Comparison of ENCODE assay signal across 18 cellular contexts in genomic region chr11:30527566-30527965, GRCh38. TPM values are rescaled to one million over a fixed set of nuclear protein-coding genes. Genes with fewer than 3 reads are reported as not detected.
DNase-seq lines count a peak whose midpoint lies in the region; ATAC-seq, FAIRE-seq and TF ChIP-seq lines count a peak whose summit lies in the region.
"Had no signal": no experiment of that assay in that cellular context is flagged by ENCODE, and none has a peak within 500 bp of the region (broad histone marks: within the 10 kb centered on the region; RNA-seq: fewer than 3 reads in every experiment).

No MANE protein-coding gene starts in this region.

- no peak for FAIRE-seq in K562 (lab: Jason Lieb, UNC)
- FAIRE-seq: GM12878, GM18507 had no signal

- no peak overlapping the region for H3K9ac ChIP-seq in K562 (ENCODE audit: insufficient read depth in 1 of 2, low read depth in 2 of 2, low read length in 2 of 2)
- H3K9ac ChIP-seq: BLaER1 treated with 17β-estradiol and CSF1 and Interleukin-3, amounts not matched to agents 10 nM and 100 nM had no signal

- TF ChIP-seq CTCF in GM23338 (conservative IDR thresholded peaks at IDR 0.05; ENCODE audit: low read depth in 2 of 2) (no peak), K562 (IDR thresholded peaks at IDR 0.05 in 2 of 3, conservative IDR thresholded peaks at IDR 0.05 in 1 of 3; ENCODE audit: insufficient read depth in 2 of 3, low read depth in 1 of 3, low read length in 3 of 3) (no peak), nephron (IDR thresholded peaks at IDR 0.05; ENCODE audit: unreplicated experiment in 3 of 3) (no peak), psoas muscle (IDR thresholded peaks at IDR 0.05) (no peak), BE2C (IDR thresholded peaks at IDR 0.05; ENCODE audit: low read depth, low read length) (no peak), gastroesophageal sphincter (IDR thresholded peaks at IDR 0.05) (no peak)

- no peaks in the 10 kb centered on the region for H3K27me3 Mint-ChIP-seq in GM23338 (ENCODE audit: insufficient read depth, low read depth, poor library complexity)
- H3K27me3 Mint-ChIP-seq in nephron (ENCODE audit: low read depth) = peaks cover 22% of the 10 kb centered on the region
- H3K27me3 Mint-ChIP-seq: CD4-positive, CD25-positive, alpha-beta regulatory T cell had no signal

- intact Hi-C loops in K562 (cut with micrococcal nuclease) = no loop called here
- intact Hi-C loops in psoas muscle (cut with DNase I) = loop anchor here in 1 of 2 donors (10.0 kb wide), 1 partner anchor 63 kb away; no protein-coding TSS in a partner anchor

- H3K4me3 ChIP-seq in GM23338 (no peak overlapping the region), K562 (no peak overlapping the region), psoas muscle (no peak overlapping the region), BE2C (ENCODE audit: low read depth, low read length) (no peak overlapping the region), gastroesophageal sphincter (no peak overlapping the region)
- H3K4me3 ChIP-seq: BLaER1 treated with 17β-estradiol and CSF1 and Interleukin-3, amounts not matched to agents 10 nM and 100 nM; GM12878 had no signal

- BruUV-seq in K562 (replicated peaks; lab: Mats Ljungman, UMichigan) = no TSS peak

- CTCF ChIA-PET in K562 (lab: Yijun Ruan, JAX; ENCODE audit: low intra/inter-chr PET ratio) = no interaction called here

- H3K4me1 ChIP-seq in GM23338 (ENCODE audit: insufficient read depth) = no peaks in the 10 kb centered on the region
- H3K4me1 ChIP-seq in K562 (replicated peaks in 1 of 2; ENCODE audit: control insufficient read depth in 2 of 2, insufficient read depth in 2 of 2, low read length in 2 of 2) = no peaks in the 10 kb centered on the region
- H3K4me1 ChIP-seq in psoas muscle = peaks cover 4% of the 10 kb centered on the region
- H3K4me1 ChIP-seq in BE2C = no peaks in the 10 kb centered on the region
- no peaks in the 10 kb centered on the region for H3K4me1 ChIP-seq in gastroesophageal sphincter
- H3K4me1 ChIP-seq: BLaER1 treated with 17β-estradiol and CSF1 and Interleukin-3, amounts not matched to agents 10 nM and 100 nM had no signal

- H3K36me3 Mint-ChIP-seq in GM23338 (ENCODE audit: low read depth) (no peaks in the 10 kb centered on the region), nephron (ENCODE audit: low read depth) (peaks cover 12% of the 10 kb centered on the region)
- H3K36me3 Mint-ChIP-seq: CD4-positive, CD25-positive, alpha-beta regulatory T cell had no signal

- in situ Hi-C loops in K562 (cut with MboI) = no loop called here

- H3K27ac Mint-ChIP-seq in GM23338 = peak overlapping the region; percentile 61
- peak overlapping the region; percentile 10 to 68 (median 66) for H3K27ac Mint-ChIP-seq in nephron
- H3K27ac Mint-ChIP-seq: CD4-positive, CD25-positive, alpha-beta regulatory T cell had no signal

- 0% methylated on average over 3 of the region's 3 CpGs for WGBS in K562 (ENCODE audit: insufficient coverage, low coverage, missing lambda C conversion rate)
- WGBS in psoas muscle, 3 donors = 39 to 56% (median 48%) methylated on average over 3 of the region's 3 CpGs
- 75 to 78% methylated on average over 1 to 3 of the region's 3 CpGs for WGBS in gastroesophageal sphincter (ENCODE audit: low coverage in 1 of 2), 2 donors

- TF ChIP-seq RAD21 in K562 (CRISPR knock-in tag; conservative IDR thresholded peaks at IDR 0.05 in 1 of 2, IDR thresholded peaks at IDR 0.05 in 1 of 2) = no peak

- no peaks in the 10 kb centered on the region for H3K9me1 ChIP-seq in K562 (ENCODE audit: control insufficient read depth, insufficient read depth, low read length)

- H3K36me3 ChIP-seq in GM23338 (ENCODE audit: insufficient read depth) (no peaks in the 10 kb centered on the region), K562 (ENCODE audit: control insufficient read depth, insufficient read depth, low read length) (no peaks in the 10 kb centered on the region), psoas muscle (ENCODE audit: insufficient read depth in 1 of 2, low read depth in 1 of 2) (no peaks in the 10 kb centered on the region), BE2C (no peaks in the 10 kb centered on the region), gastroesophageal sphincter (no peaks in the 10 kb centered on the region)
- H3K36me3 ChIP-seq: BLaER1 treated with 17β-estradiol and CSF1 and Interleukin-3, amounts not matched to agents 10 nM and 100 nM had no signal

- H3K4me1 Mint-ChIP-seq in GM23338 (peaks cover 14% of the 10 kb centered on the region; the same call in 2 of the 3 replicates), nephron (peaks cover 11% of the 10 kb centered on the region)
- H3K4me1 Mint-ChIP-seq: CD4-positive, CD25-positive, alpha-beta regulatory T cell had no signal

- H3K9me3 Mint-ChIP-seq in GM23338 = no peaks in the 10 kb centered on the region
- H3K9me3 Mint-ChIP-seq in nephron = no peaks in the 10 kb centered on the region

- H3K27ac ChIP-seq in GM23338 (ENCODE audit: low read depth) = no peak overlapping the region
- no peak overlapping the region for H3K27ac ChIP-seq in K562 (ENCODE audit: extremely low read depth, low read depth, low read length)
- H3K27ac ChIP-seq in psoas muscle = no peak overlapping the region
- no peak overlapping the region for H3K27ac ChIP-seq in gastroesophageal sphincter
- H3K27ac ChIP-seq: BLaER1 treated with 17β-estradiol and CSF1 and Interleukin-3, amounts not matched to agents 10 nM and 100 nM had no signal

- no peak for TF ChIP-seq EP300 in K562 (IDR thresholded peaks at IDR 0.05; ENCODE audit: low read length)
- TF ChIP-seq EP300 in gastroesophageal sphincter (IDR thresholded peaks at IDR 0.05) = no peak

- no peaks in the 10 kb centered on the region; the same call in 1 of the 2 replicates for H3K9me2 ChIP-seq in GM23338 (ENCODE audit: insufficient read depth)

- H3K4me2 ChIP-seq in GM23338 (no peak overlapping the region), K562 (ENCODE audit: insufficient read depth, low read length) (no peak overlapping the region)
- H3K4me2 ChIP-seq: BLaER1 treated with 17β-estradiol and CSF1 and Interleukin-3, amounts not matched to agents 10 nM and 100 nM had no signal

- H3K79me2 ChIP-seq in GM23338 (replicated peaks; ENCODE audit: insufficient read depth) (no peaks in the 10 kb centered on the region; the same call in 1 of the 2 replicates), K562 (ENCODE audit: control insufficient read depth, insufficient read depth, low read length) (no peaks in the 10 kb centered on the region)

- POLR2A ChIA-PET in K562 (lab: Yijun Ruan, JAX) = no interaction called here

- no peaks in the 10 kb centered on the region for H4K20me1 ChIP-seq in GM23338 (replicated peaks; ENCODE audit: insufficient read depth)
- no peaks in the 10 kb centered on the region for H4K20me1 ChIP-seq in K562 (replicated peaks; ENCODE audit: control insufficient read depth, insufficient read depth, low read length)
- H4K20me1 ChIP-seq: BLaER1 treated with 17β-estradiol and CSF1 and Interleukin-3, amounts not matched to agents 10 nM and 100 nM had no signal

- no peaks in the 10 kb centered on the region for H3K27me3 ChIP-seq in GM23338 (ENCODE audit: insufficient read depth)
- no peaks in the 10 kb centered on the region for H3K27me3 ChIP-seq in K562 (ENCODE audit: control insufficient read depth in 2 of 2, insufficient read depth in 2 of 2, low read length in 2 of 2)
- H3K27me3 ChIP-seq in psoas muscle (ENCODE audit: insufficient read depth in 3 of 3, low read length in 2 of 3) = no peaks in the 10 kb centered on the region
- H3K27me3 ChIP-seq in BE2C = no peaks in the 10 kb centered on the region
- no peaks in the 10 kb centered on the region for H3K27me3 ChIP-seq in gastroesophageal sphincter
- H3K27me3 ChIP-seq: BLaER1 treated with 17β-estradiol and CSF1 and Interleukin-3, amounts not matched to agents 10 nM and 100 nM had no signal

- no peak for DNase-seq in GM23338 (ENCODE audit: low spot score)
- DNase-seq in K562 (ENCODE audit: extremely low read depth in 1 of 4, low spot score in 3 of 4) = no peak
- DNase-seq in psoas muscle = peak in 1 of 2 donors; percentile 44
- DNase-seq in BE2C = no peak
- DNase-seq in GM19238 (ENCODE audit: insufficient read length, low spot score) = no peak
- DNase-seq: 8988T; AML-193; Calu3; CD4-positive, CD25-positive, alpha-beta regulatory T cell; DMS79; IMR-90 had no signal

- H3K4me3 Mint-ChIP-seq in GM23338 (no peak overlapping the region), nephron (no peak overlapping the region)
- H3K4me3 Mint-ChIP-seq: CD4-positive, CD25-positive, alpha-beta regulatory T cell had no signal

- ATAC-seq in GM23338 (no peak), K562 (peak; percentile 25; the same call in 1 of the 3 replicates), psoas muscle (peak in 3 of 4 donors; percentile 40 to 58 (median 43)), gastroesophageal sphincter (no peak)
- ATAC-seq: GM12878, HCT116 had no signal

- H2AFZ ChIP-seq in GM23338 = no peak overlapping the region
- no peak overlapping the region for H2AFZ ChIP-seq in K562 (ENCODE audit: low read depth, low read length)

- no peak for TF ChIP-seq POLR2A in K562 (conservative IDR thresholded peaks at IDR 0.05)
- no peak for TF ChIP-seq POLR2A in gastroesophageal sphincter (IDR thresholded peaks at IDR 0.05)

- no peaks in the 10 kb centered on the region for H3K9me3 ChIP-seq in K562 (replicated peaks; ENCODE audit: control insufficient read depth, insufficient read depth, low read depth, low read length)
- H3K9me3 ChIP-seq in psoas muscle = no peaks in the 10 kb centered on the region
- no peaks in the 10 kb centered on the region for H3K9me3 ChIP-seq in BE2C
- H3K9me3 ChIP-seq in gastroesophageal sphincter = no peaks in the 10 kb centered on the region
- H3K9me3 ChIP-seq: BLaER1 treated with 17β-estradiol and CSF1 and Interleukin-3, amounts not matched to agents 10 nM and 100 nM had no signal

- no peaks in the 10 kb centered on the region for H3F3A ChIP-seq in GM23338 (replicated peaks; ENCODE audit: low read depth)

RNA-seq across cellular contexts. Expression of gene MPPED2, which starts 58.6 kb away (rescaled TPM):
- total RNA-seq in GM23338 (2014; rRNA removed; shearing (Covaris generic)) = 6.8 and 15.8 TPM in 2 replicates
- polyA plus RNA-seq in GM23338 (2016; fragmentation: Nextera tagmentation; extraction: Ambion mirVana) = 2.4 and 4.4 TPM in 2 replicates
- total RNA-seq in K562 (2011; cell fraction: chromatin; rRNA removed; ENCODE audit: low replicate concordance) = not detected in 2 replicates
- not detected in 2 replicates for total RNA-seq in K562 (2011; cell fraction: nucleolus; rRNA removed)
- not detected in 2 replicates for total RNA-seq in K562 (2011; cell fraction: nucleoplasm; rRNA removed)
- not detected in 2 replicates for total RNA-seq in K562 (2014; rRNA removed)
- total RNA-seq in K562 (2014; rRNA removed; fragmentation: Illumina TruSeq; extraction: Trizol) = not detected in 2 replicates
- not detected in 2 replicates for total RNA-seq in K562 (2015; rRNA removed; fragmentation: Illumina TruSeq; extraction: Trizol)
- not detected in 2 replicates for total RNA-seq in K562 (2021)
- polyA plus RNA-seq in K562 (2011; rRNA removed) = not detected in 2 replicates
- polyA plus RNA-seq in K562 (2011; cell fraction: cytosol; rRNA removed) = not detected in 2 replicates
- polyA plus RNA-seq in K562 (2011; cell fraction: nucleus; rRNA removed) = not detected in 2 replicates
- polyA plus RNA-seq in K562 (2012) = not detected in 2 replicates
- polyA plus RNA-seq in K562 (2014; fragmentation: Illumina TruSeq; extraction: Trizol) = not detected in 2 replicates
- polyA plus RNA-seq in K562 (2014; fragmentation: Nextera tagmentation; extraction: Ambion mirVana) = not detected
- polyA plus RNA-seq in K562 (2014; rRNA removed) = not detected in 2 replicates
- polyA minus RNA-seq in K562 (2011; rRNA and poly(A)+ RNA removed) = not detected in 2 replicates
- not detected in 2 replicates for polyA minus RNA-seq in K562 (2011; cell fraction: cytosol; rRNA and poly(A)+ RNA removed)
- not detected in 2 replicates for polyA minus RNA-seq in K562 (2011; cell fraction: nucleus; rRNA and poly(A)+ RNA removed)
- 1 to 10 TPM; 3.4 to 7.9 (median 4.8) TPM for total RNA-seq in psoas muscle
- polyA plus RNA-seq in psoas muscle = 1 to 10 TPM in 2 of 3 donors, under 1 TPM in 1; 0.44 to 2.4 (median 1.5) TPM
- not detected for polyA plus RNA-seq in BE2C (2012; ENCODE audit: insufficient read depth, insufficient read length, low read depth)
- total RNA-seq in gastroesophageal sphincter = 10 to 100 TPM in 1 of 4 donors, 1 to 10 TPM in 3; 1.4 to 17.9 (median 5.3) TPM
- total RNA-seq: Calu3, G401, GM12878, IMR-90 had no signal
- polyA plus RNA-seq: GM12878 had no signal

Comparison
In these comparisons a context has a peak if more than half of its experiments do, and no peak if none do; other contexts are left out.
1. ATAC-seq: peak in K562 (single experiment) and psoas muscle (3 of 4); none in GM23338 (single experiment) and gastroesophageal sphincter (single experiment).